Comparison of ENCODE assay signal across 1 cellular context in genomic region chr17:78434455-78435329, GRCh38.
A peak's percentile ranks its signal among the peaks of the same experiment; 100 is the strongest.
TF ChIP-seq lines count a peak whose summit lies in the region.

No MANE protein-coding gene starts in this region.

TF ChIP-seq in H1, 55 proteins besides CTCF, POLR2A, EP300 and RAD21:
- peak; percentile 39; the same call in 1 of the 2 replicates for TF ChIP-seq CHD2 (IDR thresholded peaks at IDR 0.05; ENCODE audit: low read length)
- no peak for TF ChIP-seq ZNF274 (IDR thresholded peaks at IDR 0.05; ENCODE audit: borderline replicate concordance, extremely low read depth, low read length)
- TF ChIP-seq FOSL1 (IDR thresholded peaks at IDR 0.05; ENCODE audit: insufficient read depth, low read depth, low read length) = no peak
- TF ChIP-seq KDM1A (IDR thresholded peaks at IDR 0.05; ENCODE audit: borderline replicate concordance, low read length) = no peak
- TF ChIP-seq RXRA (IDR thresholded peaks at IDR 0.05; ENCODE audit: insufficient read depth, low read depth, low read length) = no peak
